ENCODE assay signal across 10 cellular contexts in genomic region chr12:67434653-67435375, GRCh38.
A peak's percentile ranks its signal among the peaks of the same experiment; 100 is the strongest.
DNase-seq lines count a peak whose midpoint lies in the region; ATAC-seq and TF ChIP-seq lines count a peak whose summit lies in the region.
"Had no signal": no experiment of that assay in that cellular context is flagged by ENCODE, and none has a peak within 500 bp of the region (broad histone marks: within the 10 kb centered on the region; RNA-seq: fewer than 3 reads in every experiment).

No MANE protein-coding gene starts in this region.

- H3K4me3 ChIP-seq in RWPE2 (ENCODE audit: severe bottlenecking) (no peak overlapping the region), fibroblast of pulmonary artery (replicated peaks; ENCODE audit: low read depth, low read length) (no peak overlapping the region), GM23338 (no peak overlapping the region)

- no peaks in the 10 kb centered on the region for H3K9me2 ChIP-seq in GM23338 (ENCODE audit: insufficient read depth)

- intact Hi-C loops in sciatic nerve (cut with DNase I): loop anchor here (10.0 kb wide), 1 partner anchor 220 kb away; no protein-coding TSS in a partner anchor

- no peak overlapping the region for H3K27ac Mint-ChIP-seq in GM23338

- peak; percentile 89 for DNase-seq in Daoy (ENCODE audit: low read depth)
- no peak for DNase-seq in RWPE2 (ENCODE audit: low spot score)
- DNase-seq in fibroblast of pulmonary artery (ENCODE audit: low read depth): peak; percentile 90
- no peak for DNase-seq in sciatic nerve (ENCODE audit: low spot score)
- DNase-seq in GM23338 (ENCODE audit: low spot score): no peak
- no peak for DNase-seq in activated CD4-positive, CD25-positive, alpha-beta regulatory T cell (lab: John Stamatoyannopoulos, UW)
- DNase-seq: NCI-H1417 had no signal

- no peak for TF ChIP-seq CTCF in RWPE2 (IDR thresholded peaks at IDR 0.05; ENCODE audit: poor library complexity, severe bottlenecking)
- TF ChIP-seq CTCF in fibroblast of pulmonary artery (IDR thresholded peaks at IDR 0.05; ENCODE audit: low read length, missing control alignments): no peak
- no peak for TF ChIP-seq CTCF in GM23338 (conservative IDR thresholded peaks at IDR 0.05; ENCODE audit: low read depth in 2 of 2)

- H3K36me3 Mint-ChIP-seq in GM23338 (ENCODE audit: low read depth): no peaks in the 10 kb centered on the region

- peaks cover 3% of the 10 kb centered on the region; the same call in 2 of the 3 replicates for H3K9me3 Mint-ChIP-seq in GM23338

- H3K27ac ChIP-seq in RWPE2 (ENCODE audit: poor library complexity, severe bottlenecking) (no peak overlapping the region), GM23338 (ENCODE audit: low read depth) (no peak overlapping the region)

- H3K4me1 ChIP-seq in RWPE2 (ENCODE audit: insufficient read depth, poor library complexity, severe bottlenecking) (no peaks in the 10 kb centered on the region), GM23338 (ENCODE audit: insufficient read depth) (no peaks in the 10 kb centered on the region)

- no peak overlapping the region for H2AFZ ChIP-seq in GM23338

- H4K20me1 ChIP-seq in GM23338 (replicated peaks; ENCODE audit: insufficient read depth): no peaks in the 10 kb centered on the region

- no peaks in the 10 kb centered on the region for H3K4me1 Mint-ChIP-seq in GM23338

- H3K79me2 ChIP-seq in GM23338 (replicated peaks; ENCODE audit: insufficient read depth): no peaks in the 10 kb centered on the region

- no peaks in the 10 kb centered on the region for H3K36me3 ChIP-seq in RWPE2 (ENCODE audit: low read depth)
- no peaks in the 10 kb centered on the region for H3K36me3 ChIP-seq in GM23338 (ENCODE audit: insufficient read depth)

- H3F3A ChIP-seq in GM23338 (replicated peaks; ENCODE audit: low read depth): no peaks in the 10 kb centered on the region

- ATAC-seq in RWPE2 (ENCODE audit: low read depth) (peak; percentile 85), sciatic nerve (peak; percentile 62), GM23338 (no peak), GM21367 (IDR thresholded peaks at IDR 0.05; ENCODE audit: unreplicated experiment) (no peak), GM21515 (IDR thresholded peaks at IDR 0.05; ENCODE audit: unreplicated experiment) (no peak)
- ATAC-seq: HCT116 had no signal

- H3K27me3 Mint-ChIP-seq in GM23338 (ENCODE audit: insufficient read depth, low read depth, poor library complexity): no peaks in the 10 kb centered on the region

- H3K4me3 Mint-ChIP-seq in GM23338: no peak overlapping the region

- H3K27me3 ChIP-seq in RWPE2 (ENCODE audit: insufficient read depth, poor library complexity, severe bottlenecking) (no peaks in the 10 kb centered on the region), GM23338 (ENCODE audit: insufficient read depth) (no peaks in the 10 kb centered on the region)

- no peak overlapping the region for H3K4me2 ChIP-seq in GM23338

- no peaks in the 10 kb centered on the region for H3K9me3 ChIP-seq in RWPE2 (ENCODE audit: severe bottlenecking)

TF ChIP-seq in GM23338, 12 proteins besides CTCF, POLR2A, EP300 and RAD21 (continues in another document):
- TF ChIP-seq ETS1 (IDR thresholded peaks at IDR 0.05) (no peak), STAT1 (IDR thresholded peaks at IDR 0.05; ENCODE audit: unreplicated experiment) (no peak), EZH2 (IDR thresholded peaks at IDR 0.05; ENCODE audit: low read depth, unreplicated experiment) (no peak), POLR2AphosphoS5 (IDR thresholded peaks at IDR 0.05; ENCODE audit: low read depth) (no peak), ZNF331 (CRISPR knock-in tag; IDR thresholded peaks at IDR 0.05; ENCODE audit: low read depth) (no peak), NANOG (IDR thresholded peaks at IDR 0.05; ENCODE audit: borderline replicate concordance) (no peak), EZH2phosphoT487 (IDR thresholded peaks at IDR 0.05; ENCODE audit: unreplicated experiment) (no peak), JUNB (IDR thresholded peaks at IDR 0.05; ENCODE audit: unreplicated experiment) (no peak), REST (IDR thresholded peaks at IDR 0.05; ENCODE audit: unreplicated experiment) (no peak), ZNF114 (CRISPR knock-in tag; IDR thresholded peaks at IDR 0.05) (no peak), CREB1 (CRISPR knock-in tag; IDR thresholded peaks at IDR 0.05; ENCODE audit: low read depth) (no peak)

Comparison
In these comparisons a context has a peak if more than half of its experiments do, and no peak if none do; other contexts are left out.
1. DNase-seq: peak in Daoy (single experiment) and fibroblast of pulmonary artery (single experiment); none in RWPE2 (single experiment), sciatic nerve (single experiment), GM23338 (single experiment) and activated CD4-positive, CD25-positive, alpha-beta regulatory T cell (0 of 4).
2. ATAC-seq: peak in RWPE2 (single experiment) and sciatic nerve (single experiment); none in GM23338 (single experiment), GM21367 (single experiment) and GM21515 (single experiment).